ENCODE assay signal across 11 cellular contexts in genomic region chr18:8614875-8615274, GRCh38. TPM values are rescaled to one million over a fixed set of nuclear protein-coding genes. Genes with fewer than 3 reads are reported as not detected.
DNase-seq lines count a peak whose midpoint lies in the region; ATAC-seq and TF ChIP-seq lines count a peak whose summit lies in the region.
"Had no signal": no experiment of that assay in that cellular context is flagged by ENCODE, and none has a peak within 500 bp of the region (broad histone marks: within the 10 kb centered on the region; RNA-seq: fewer than 3 reads in every experiment).

No MANE protein-coding gene starts in this region.

- peaks cover 59% of the 10 kb centered on the region for H4K20me1 ChIP-seq in osteoblast (ENCODE audit: insufficient read depth, low read length)

- peak overlapping the region; percentile 53 for H3K9ac ChIP-seq in HUES6 (ENCODE audit: low read length)

- DNase-seq in AG10803 (ENCODE audit: low read depth) (no peak), dorsolateral prefrontal cortex (no peak), osteoblast (ENCODE audit: insufficient read length, low spot score, missing footprints) (no peak), COLO829 (ENCODE audit: low spot score) (no peak), OCI-M2 (lab: John Stamatoyannopoulos, UW; ENCODE audit: unreplicated experiment) (no peak), DMS79 treated with DMSO at 0.1 percent for 48 hours (lab: John Stamatoyannopoulos, UW) (no peak)
- DNase-seq: activated CD8-positive, alpha-beta memory T cell treated with anti-CD3 and anti-CD28 coated beads for 24 hours had no signal

- ATAC-seq in HG02610 (IDR thresholded peaks at IDR 0.05; ENCODE audit: unreplicated experiment): no peak

- H3K9me3 ChIP-seq in HUES6 (ENCODE audit: control insufficient read depth, insufficient read depth, low read depth, low read length) (no peaks in the 10 kb centered on the region), osteoblast (ENCODE audit: low read depth, low read length) (no peaks in the 10 kb centered on the region)
- H3K9me3 ChIP-seq: ascending aorta, thoracic aorta had no signal

- TF ChIP-seq CTCF in AG10803 (conservative IDR thresholded peaks at IDR 0.05; ENCODE audit: low read length): no peak
- no peak for TF ChIP-seq CTCF in dorsolateral prefrontal cortex (IDR thresholded peaks at IDR 0.05 in 54 of 56, conservative IDR thresholded peaks at IDR 0.05 in 2 of 56; ENCODE audit: low read depth in 1 of 56, partially characterized antibody in 56 of 56)
- no peak for TF ChIP-seq CTCF in osteoblast (IDR thresholded peaks at IDR 0.05; ENCODE audit: extremely low read depth, low read depth, low read length)

- H3K27ac ChIP-seq in HUES6 (ENCODE audit: low read depth, low read length) (peak overlapping the region; percentile 88), dorsolateral prefrontal cortex (peak overlapping the region in 42 of 59 donors; percentile 1 to 76 (median 51)), osteoblast (ENCODE audit: low read depth, low read length) (peak overlapping the region; percentile 79)
- H3K27ac ChIP-seq: ascending aorta, thoracic aorta had no signal

- peaks cover 92% of the 10 kb centered on the region for H3K79me2 ChIP-seq in osteoblast (ENCODE audit: insufficient read depth, low read length)

- peaks cover 31% of the 10 kb centered on the region for H3K36me3 ChIP-seq in HUES6 (ENCODE audit: control insufficient read depth, insufficient read depth, low read length)
- H3K36me3 ChIP-seq in osteoblast (ENCODE audit: insufficient read depth, low read length): peaks cover 6% of the 10 kb centered on the region
- H3K36me3 ChIP-seq: ascending aorta, thoracic aorta had no signal

- H3K27me3 ChIP-seq in HUES6 (ENCODE audit: control insufficient read depth, insufficient read depth, low read length) (no peaks in the 10 kb centered on the region), dorsolateral prefrontal cortex (no peaks in the 10 kb centered on the region), osteoblast (ENCODE audit: insufficient read depth, low read length) (no peaks in the 10 kb centered on the region)
- H3K27me3 ChIP-seq: ascending aorta had no signal

- intact Hi-C loops in dorsolateral prefrontal cortex (cut with DNase I): loop anchor here in 1 of 2 donors (5.0 kb wide), 1 partner anchor 87 kb away; no protein-coding TSS in a partner anchor

- H3K4me1 ChIP-seq in HUES6 (ENCODE audit: control insufficient read depth, insufficient read depth, low read length) (peaks cover 59% of the 10 kb centered on the region), osteoblast (ENCODE audit: insufficient read depth, low read length) (peaks cover 31% of the 10 kb centered on the region)

- H3K4me2 ChIP-seq in osteoblast (ENCODE audit: insufficient read depth, low read length): peak overlapping the region; percentile 51

- peak overlapping the region; percentile 1 for H3K4me3 ChIP-seq in AG10803 (ENCODE audit: low read length)
- peak overlapping the region; percentile 18; the same call in 1 of the 2 replicates for H3K4me3 ChIP-seq in HUES6 (ENCODE audit: low read depth, low read length)
- H3K4me3 ChIP-seq in dorsolateral prefrontal cortex: peak overlapping the region in 7 of 59 donors; percentile 4 to 39 (median 23)
- no peak overlapping the region for H3K4me3 ChIP-seq in osteoblast (ENCODE audit: insufficient read depth, low read length)
- H3K4me3 ChIP-seq: ascending aorta, thoracic aorta had no signal

- H2AFZ ChIP-seq in osteoblast (ENCODE audit: low read length): no peak overlapping the region

RNA-seq across cellular contexts. Expression of gene RAB12, which starts 5.6 kb away (rescaled TPM):
- total RNA-seq in dorsolateral prefrontal cortex: 10 to 100 TPM; 31.1 to 69.1 (median 52.0) TPM
- total RNA-seq in osteoblast: 49.2 and 51.6 TPM in 2 replicates
